ENCODE assay signal across 8 cellular contexts in the genomic region with DNA sequence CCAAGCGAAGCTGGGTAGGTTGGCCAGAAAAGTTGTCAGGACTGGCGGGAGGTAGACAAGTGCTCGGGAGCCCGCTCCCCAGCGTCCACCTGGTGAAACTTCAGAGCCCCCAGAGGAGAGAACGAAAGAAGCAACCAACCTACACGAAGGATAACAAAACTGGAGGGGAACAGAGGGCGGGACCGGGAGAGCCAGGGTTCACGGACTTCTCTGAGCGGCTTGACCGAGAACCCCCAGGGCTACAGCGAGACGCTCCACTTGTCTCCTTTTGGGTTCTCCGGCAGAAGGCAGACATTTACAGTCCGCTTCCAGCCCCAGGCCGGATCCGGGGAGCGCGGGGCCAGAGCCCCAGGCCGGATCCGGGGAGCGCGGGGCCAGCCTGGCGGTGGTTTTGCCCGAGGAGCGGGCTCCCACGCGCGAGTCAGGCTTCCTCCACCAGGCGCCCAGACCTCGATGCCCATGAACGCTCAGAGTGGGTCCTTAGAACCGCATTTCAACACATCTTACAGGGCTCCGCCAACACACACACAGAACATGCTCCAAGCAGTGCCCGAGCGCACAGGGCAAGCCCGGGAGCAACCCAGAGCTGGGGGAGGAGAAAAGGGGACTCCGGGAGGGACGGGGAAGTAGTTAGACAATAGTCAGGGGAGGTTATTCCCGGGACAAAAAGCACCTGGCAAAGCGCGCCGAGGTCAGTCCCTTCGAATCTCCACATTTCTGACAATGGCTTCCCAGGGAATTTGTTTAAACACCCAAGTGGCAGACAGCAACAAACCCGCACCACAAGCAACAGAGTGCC. TPM values are rescaled to one million over a fixed set of nuclear protein-coding genes. Genes with fewer than 3 reads are reported as not detected.
A peak's percentile ranks its signal among the peaks of the same experiment; 100 is the strongest.
DNase-seq lines count a peak whose midpoint lies in the region; ATAC-seq and TF ChIP-seq lines count a peak whose summit lies in the region.

No MANE protein-coding gene starts in this region.

- H3K27ac ChIP-seq in epithelial cell of prostate (peak overlapping the region; percentile 97), stomach (peak overlapping the region; percentile 94 to 98 (median 97))

- H3K4me1 Mint-ChIP-seq in activated CD8-positive, alpha-beta memory T cell treated with anti-CD3 and anti-CD28 coated beads, Interleukin-2, amount 10 ng/mL, durations not matched to agents 7 days and 5 days, result peaks cover 21% of the 10 kb centered on the region

- peaks cover 11 to 58% (median 37%) of the 10 kb centered on the region in 4 donors for H3K4me1 ChIP-seq in stomach

- no peaks in the 10 kb centered on the region for H3K36me3 ChIP-seq in stomach

- CTCF ChIA-PET in activated CD8-positive, alpha-beta memory T cell treated with anti-CD3 and anti-CD28 coated beads, Interleukin-2, amount 10 ng/mL, durations not matched to agents 7 days and 5 days (lab: Charles Lee), result interaction anchor here (1.6 kb wide), 1 partner anchor 661 kb away, joined by 3 read pairs; no protein-coding TSS in a partner anchor

- peaks cover 80% of the 10 kb centered on the region for H3K27me3 Mint-ChIP-seq in activated CD8-positive, alpha-beta memory T cell treated with anti-CD3 and anti-CD28 coated beads, Interleukin-2, amount 10 ng/mL, durations not matched to agents 7 days and 5 days

- peak overlapping the region; percentile 68 to 89 (median 85) for H3K4me3 ChIP-seq in stomach

- TF ChIP-seq CTCF in stomach (IDR thresholded peaks at IDR 0.05), result no peak

- peak overlapping the region; percentile 86 for H3K4me3 Mint-ChIP-seq in activated CD8-positive, alpha-beta memory T cell treated with anti-CD3 and anti-CD28 coated beads, Interleukin-2, amount 10 ng/mL, durations not matched to agents 7 days and 5 days

- H3K27me3 ChIP-seq in stomach, result peaks cover 0 to 28% (median 9%) of the 10 kb centered on the region in 3 donors

- intact Hi-C loops in stomach (cut with DNase I; ENCODE audit: low total_unique reads), result no loop called here

- no peaks in the 10 kb centered on the region for H3K9me3 Mint-ChIP-seq in activated CD8-positive, alpha-beta memory T cell treated with anti-CD3 and anti-CD28 coated beads, Interleukin-2, amount 10 ng/mL, durations not matched to agents 7 days and 5 days (ENCODE audit: low read depth)

- peak; percentile 36 for DNase-seq in AG08396 (ENCODE audit: low spot score)
- peak; percentile 78 for DNase-seq in NCI-H2107 treated with DMSO at 0.1 percent for 48 hours (lab: John Stamatoyannopoulos, UW; ENCODE audit: unreplicated experiment)
- peak; percentile 44 for DNase-seq in activated CD8-positive, alpha-beta memory T cell treated with anti-CD3 and anti-CD28 coated beads, Interleukin-2, amount 10 ng/mL, durations not matched to agents 7 days and 5 days
- DNase-seq in epithelial cell of prostate (ENCODE audit: low read depth, low spot score), result no peak
- DNase-seq in mucosa of gallbladder (ENCODE audit: low spot score), result peak; percentile 41
- peak; percentile 58 for DNase-seq in stomach

- peak; percentile 30 for ATAC-seq in GM19467 (IDR thresholded peaks at IDR 0.05; ENCODE audit: unreplicated experiment)
- peak; percentile 28 for ATAC-seq in activated CD8-positive, alpha-beta memory T cell treated with anti-CD3 and anti-CD28 coated beads, Interleukin-2, amount 10 ng/mL, durations not matched to agents 7 days and 5 days
- ATAC-seq in HG02970 (IDR thresholded peaks at IDR 0.05; ENCODE audit: low FRiP score, unreplicated experiment), result no peak

- WGBS in stomach, 5 donors, result 0 to 1% (median 0%) methylated on average over 23 to 46 of the region's 46 CpGs

- H3K27ac Mint-ChIP-seq in activated CD8-positive, alpha-beta memory T cell treated with anti-CD3 and anti-CD28 coated beads, Interleukin-2, amount 10 ng/mL, durations not matched to agents 7 days and 5 days, result peak overlapping the region; percentile 75

- no peaks in the 10 kb centered on the region for H3K36me3 Mint-ChIP-seq in activated CD8-positive, alpha-beta memory T cell treated with anti-CD3 and anti-CD28 coated beads, Interleukin-2, amount 10 ng/mL, durations not matched to agents 7 days and 5 days

- no peak for TF ChIP-seq EP300 in stomach (IDR thresholded peaks at IDR 0.05)

- no peaks in the 10 kb centered on the region for H3K9me3 ChIP-seq in stomach

- no peak for TF ChIP-seq POLR2A in stomach (IDR thresholded peaks at IDR 0.05)

RNA-seq across cellular contexts. Expression of a gene that starts 1.1 kb away (rescaled TPM):
- 1 to 10 TPM; 2.6 to 7.8 TPM for total RNA-seq in activated CD8-positive, alpha-beta memory T cell treated with anti-CD3 and anti-CD28 coated beads, Interleukin-2, amount 10 ng/mL, durations not matched to agents 7 days and 5 days
- total RNA-seq in mucosa of gallbladder, result 209 TPM
- total RNA-seq in stomach, result 100 to 1,000 TPM in 4 of 5 donors, 10 to 100 TPM in 1; 73.2 to 644 (median 172) TPM
- polyA plus RNA-seq in stomach, result 10 to 100 TPM in 2 of 3 donors, 1 to 10 TPM in 1; 7.0 to 12.1 (median 10.2) TPM

Comparison
In these comparisons a context has a peak if more than half of its experiments do, and no peak if none do; other contexts are left out.
1. RNA of a gene that starts 1.1 kb away (total RNA-seq): 209 TPM in mucosa of gallbladder (single experiment) and 73.2 to 644 TPM in stomach; 2.6 to 7.8 TPM in activated CD8-positive, alpha-beta memory T cell treated with anti-CD3 and anti-CD28 coated beads, Interleukin-2, amount 10 ng/mL, durations not matched to agents 7 days and 5 days; every median in the first group is over 4 times any median in the second.